19 cellular contexts compared by ENCODE assay signal in genomic region chr6:6812427-6812826, GRCh38.
A peak's percentile ranks its signal among the peaks of the same experiment; 100 is the strongest.
DNase-seq lines count a peak whose midpoint lies in the region; ATAC-seq, FAIRE-seq and TF ChIP-seq lines count a peak whose summit lies in the region.
"Had no signal": no experiment of that assay in that cellular context is flagged by ENCODE, and none has a peak within 500 bp of the region (broad histone marks: within the 10 kb centered on the region; RNA-seq: fewer than 3 reads in every experiment).

No MANE protein-coding gene starts in this region.

- WGBS in H9 (ENCODE audit: extremely low coverage, insufficient read length, low lambda C conversion rate): no CpG with 5 or more reads among the region's 2 CpGs

- H3K36me3 ChIP-seq in colonic mucosa (no peaks in the 10 kb centered on the region), neutrophil (no peaks in the 10 kb centered on the region)
- H3K36me3 ChIP-seq: left ventricle myocardium inferior, right atrium auricular region, SJSA1, vagina had no signal

- intact Hi-C loops in colonic mucosa (cut with DNase I): no loop called here

- DNase-seq in T-helper 2 cell treated with Interferon-gamma antibody and Interleukin-4, amounts not matched to agents 5 μg/mL and 100 μg/mL, for 36 hours (ENCODE audit: low spot score): no peak
- DNase-seq in T-helper 2 cell (no peak), H9 (no peak), colonic mucosa (no peak), urothelium cell line (ENCODE audit: low spot score) (no peak), H54 (ENCODE audit: insufficient read length, low spot score) (no peak)
- DNase-seq: activated naive CD4-positive, alpha-beta T cell treated with anti-CD3 and anti-CD28 coated beads, Interleukin-2, amount 50 U/mL, for 16 hours; activated T-cell treated with anti-CD3 and anti-CD28 coated beads, Interleukin-2, amount 50 U/mL, for 48 hours; left ventricle myocardium inferior; NCI-H187 treated with DMSO at 0.1 percent for 48 hours; T-helper 9 cell had no signal

- H2BK12ac ChIP-seq in H9 (ENCODE audit: insufficient read length, low read depth, low read length): no peak overlapping the region

- H3K4me3 ChIP-seq in colonic mucosa: no peak overlapping the region
- no peak overlapping the region for H3K4me3 ChIP-seq in neutrophil (ENCODE audit: low read depth in 1 of 2, low read length in 1 of 2)
- H3K4me3 ChIP-seq: vagina had no signal

- no peak overlapping the region for H3K4ac ChIP-seq in H9 (ENCODE audit: low read depth, low read length)

- H3K23me2 ChIP-seq in H9 (ENCODE audit: insufficient read length, low read depth, low read length, poor library complexity, severe bottlenecking): no peaks in the 10 kb centered on the region

- H2BK20ac ChIP-seq in H9 (ENCODE audit: low read depth, low read length, poor library complexity, severe bottlenecking): no peak overlapping the region

- H4K8ac ChIP-seq in H9 (replicated peaks; ENCODE audit: insufficient read length, low read depth, low read length): no peak overlapping the region

- H3K27ac ChIP-seq in H9 (ENCODE audit: insufficient read length, low read depth, low read length) (no peak overlapping the region), colonic mucosa (peak overlapping the region; percentile 78), neutrophil (peak overlapping the region; percentile 56)
- H3K27ac ChIP-seq: KMS-11 had no signal

- no peak overlapping the region for H3K56ac ChIP-seq in H9 (ENCODE audit: insufficient read length, low read depth, low read length)

- H2BK120ac ChIP-seq in H9 (ENCODE audit: low read depth, low read length, poor library complexity, severe bottlenecking): no peak overlapping the region

- FAIRE-seq in urothelium cell line (lab: Jason Lieb, UNC) (no peak), H54 (lab: Jason Lieb, UNC) (no peak)
- FAIRE-seq: A204.1 had no signal

- H3K9me3 ChIP-seq in H9 (ENCODE audit: control insufficient read depth, low read depth, low read length) (no peaks in the 10 kb centered on the region), colonic mucosa (no peaks in the 10 kb centered on the region), neutrophil (no peaks in the 10 kb centered on the region)
- H3K9me3 ChIP-seq: left ventricle myocardium inferior, right atrium auricular region, SJSA1, vagina had no signal

- no peak overlapping the region for H2BK15ac ChIP-seq in H9 (ENCODE audit: low read depth, low read length)

- H3K27me3 ChIP-seq in H9 (ENCODE audit: insufficient read depth, low read length) (no peaks in the 10 kb centered on the region), colonic mucosa (no peaks in the 10 kb centered on the region), neutrophil (no peaks in the 10 kb centered on the region)
- H3K27me3 ChIP-seq: right atrium auricular region, SJSA1, vagina had no signal

- H4K91ac ChIP-seq in H9 (ENCODE audit: insufficient read length, low read depth, low read length): no peak overlapping the region

- no peak overlapping the region for H3K14ac ChIP-seq in H9 (ENCODE audit: insufficient read depth, low read length)

- peak overlapping the region; percentile 87 for H3K4me3 Mint-ChIP-seq in T-helper 2 cell treated with Interferon-gamma antibody and Interleukin-4, amounts not matched to agents 5 μg/mL and 100 μg/mL, for 36 hours
- H3K4me3 Mint-ChIP-seq in H9: no peak overlapping the region

- no peak overlapping the region for H3T11ph ChIP-seq in H9 (ENCODE audit: low read length)

- TF ChIP-seq POLR2A in H54 (IDR thresholded peaks at IDR 0.05; ENCODE audit: low read depth, low read length): no peak

- peaks cover 30% of the 10 kb centered on the region for H3K4me1 Mint-ChIP-seq in T-helper 2 cell treated with Interferon-gamma antibody and Interleukin-4, amounts not matched to agents 5 μg/mL and 100 μg/mL, for 36 hours (ENCODE audit: low read depth)
- H3K4me1 Mint-ChIP-seq in H9: peaks cover 33 to 34% of the 10 kb centered on the region in 2 experiments

- H3K27ac Mint-ChIP-seq in T-helper 2 cell treated with Interferon-gamma antibody and Interleukin-4, amounts not matched to agents 5 μg/mL and 100 μg/mL, for 36 hours: peak overlapping the region; percentile 38
- H3K27ac Mint-ChIP-seq in H9: peak overlapping the region in 2 of 3 experiments; percentile 67 to 90; a peak in 2 of 7 replicates

- H2AK5ac ChIP-seq in H9 (ENCODE audit: insufficient read length, low read length): no peak overlapping the region

- H2BK5ac ChIP-seq in H9 (ENCODE audit: insufficient read length, low read length): no peak overlapping the region

- H3K9me3 Mint-ChIP-seq in T-helper 2 cell treated with Interferon-gamma antibody and Interleukin-4, amounts not matched to agents 5 μg/mL and 100 μg/mL, for 36 hours: no peaks in the 10 kb centered on the region
- H3K9me3 Mint-ChIP-seq in H9: no peaks in the 10 kb centered on the region

- H3K4me2 ChIP-seq in H9 (ENCODE audit: insufficient read depth, insufficient read length, low read length): no peak overlapping the region
- H3K4me2 ChIP-seq: KMS-11 had no signal

- H3K18ac ChIP-seq in H9 (ENCODE audit: insufficient read length, low read depth, low read length): no peak overlapping the region

- H2AFZ ChIP-seq in H9 (ENCODE audit: low read length): no peak overlapping the region

- ATAC-seq in HG02678 (IDR thresholded peaks at IDR 0.05; ENCODE audit: unreplicated experiment): no peak
- ATAC-seq: Panc1 had no signal

- TF ChIP-seq CTCF in H9 (conservative IDR thresholded peaks at IDR 0.05) (no peak), colonic mucosa (IDR thresholded peaks at IDR 0.05) (no peak), neutrophil (IDR thresholded peaks at IDR 0.05) (no peak)

- no peaks in the 10 kb centered on the region for H4K20me1 ChIP-seq in H9 (ENCODE audit: control insufficient read depth, insufficient read depth, insufficient read length)

- peaks cover 11% of the 10 kb centered on the region for H3K4me1 ChIP-seq in H9 (ENCODE audit: insufficient read depth, low read length)
- no peaks in the 10 kb centered on the region for H3K4me1 ChIP-seq in colonic mucosa
- H3K4me1 ChIP-seq in neutrophil (ENCODE audit: control insufficient read depth in 1 of 2, insufficient read depth in 1 of 2, low read depth in 1 of 2, low read length in 1 of 2): peaks cover 19 to 21% of the 10 kb centered on the region in 2 experiments

- no peaks in the 10 kb centered on the region for H3K79me1 ChIP-seq in H9 (ENCODE audit: insufficient read depth, low read depth, low read length, poor library complexity, severe bottlenecking)

- no peak overlapping the region for H3K23ac ChIP-seq in H9 (ENCODE audit: insufficient read length, low read depth, low read length)

- H3K36me3 Mint-ChIP-seq in T-helper 2 cell treated with Interferon-gamma antibody and Interleukin-4, amounts not matched to agents 5 μg/mL and 100 μg/mL, for 36 hours (ENCODE audit: low read depth): no peaks in the 10 kb centered on the region
- no peaks in the 10 kb centered on the region; a peak in 1 of 7 replicates for H3K36me3 Mint-ChIP-seq in H9 (ENCODE audit: insufficient read depth in 1 of 3, low read depth in 3 of 3)

- peaks cover 22% of the 10 kb centered on the region for H3K27me3 Mint-ChIP-seq in T-helper 2 cell treated with Interferon-gamma antibody and Interleukin-4, amounts not matched to agents 5 μg/mL and 100 μg/mL, for 36 hours (ENCODE audit: low read depth)
- H3K27me3 Mint-ChIP-seq in H9 (ENCODE audit: low read depth): peaks cover 6% of the 10 kb centered on the region

- H3K9ac ChIP-seq in H9 (ENCODE audit: extremely low read depth, insufficient read length, low read length): no peak overlapping the region
- H3K9ac ChIP-seq in colonic mucosa (ENCODE audit: low read depth in 2 of 2, low read length in 2 of 2): peak overlapping the region in 1 of 2 donors; percentile 72
- H3K9ac ChIP-seq: KMS-11 had no signal

- H4K5ac ChIP-seq in H9 (ENCODE audit: insufficient read length, low read depth, low read length): no peak overlapping the region

- no peaks in the 10 kb centered on the region for H3K79me2 ChIP-seq in H9 (ENCODE audit: insufficient read depth, low read length)
